In genomic region chr4:39732728-39733127, GRCh38 we compare ENCODE assay signal across 11 cellular contexts. TPM values are rescaled to one million over a fixed set of nuclear protein-coding genes. Genes with fewer than 3 reads are reported as not detected.
A peak's percentile ranks its signal among the peaks of the same experiment; 100 is the strongest.
DNase-seq lines count a peak whose midpoint lies in the region; ATAC-seq lines count a peak whose summit lies in the region.
"Had no signal": no experiment of that assay in that cellular context is flagged by ENCODE, and none has a peak within 500 bp of the region (broad histone marks: within the 10 kb centered on the region; RNA-seq: fewer than 3 reads in every experiment).

No MANE protein-coding gene starts in this region.

- in situ Hi-C loops in G401 (cut with HindIII; ENCODE audit: low sequenced_read_pairs): no loop called here

- H3K4me3 Mint-ChIP-seq in activated naive CD8-positive, alpha-beta T cell: no peak overlapping the region
- no peak overlapping the region for H3K4me3 Mint-ChIP-seq in activated naive CD8-positive, alpha-beta T cell treated with anti-CD3 and anti-CD28 coated beads, Interleukin-2, amount 50 U/mL, for 24 hours
- H3K4me3 Mint-ChIP-seq: activated naive CD8-positive, alpha-beta T cell treated with anti-CD3 and anti-CD28 coated beads for 36 hours; CD8-positive, alpha-beta memory T cell had no signal

- H3K36me3 Mint-ChIP-seq in activated naive CD8-positive, alpha-beta T cell: peaks cover 2% of the 10 kb centered on the region
- peaks cover 5% of the 10 kb centered on the region for H3K36me3 Mint-ChIP-seq in activated naive CD8-positive, alpha-beta T cell treated with anti-CD3 and anti-CD28 coated beads, Interleukin-2, amount 50 U/mL, for 24 hours (ENCODE audit: low read depth)

- H3K4me3 ChIP-seq in SJCRH30: no peak overlapping the region

- no peaks in the 10 kb centered on the region for H3K9me3 Mint-ChIP-seq in activated naive CD8-positive, alpha-beta T cell (ENCODE audit: low read depth)
- no peaks in the 10 kb centered on the region for H3K9me3 Mint-ChIP-seq in activated naive CD8-positive, alpha-beta T cell treated with anti-CD3 and anti-CD28 coated beads, Interleukin-2, amount 50 U/mL, for 24 hours
- H3K9me3 Mint-ChIP-seq: activated naive CD8-positive, alpha-beta T cell treated with anti-CD3 and anti-CD28 coated beads for 36 hours; CD8-positive, alpha-beta memory T cell had no signal

- no peak for DNase-seq in activated naive CD8-positive, alpha-beta T cell treated with anti-CD3 and anti-CD28 coated beads, Interleukin-2, amount 50 U/mL, for 24 hours
- DNase-seq in SJCRH30 (peak; percentile 67 to 85), fibroblast of the conjunctiva (ENCODE audit: low read depth) (peak; percentile 81), G401 (ENCODE audit: low spot score) (no peak)
- no peak for DNase-seq in stimulated activated naive CD4-positive, alpha-beta T cell (lab: John Stamatoyannopoulos, UW)
- DNase-seq: activated naive CD8-positive, alpha-beta T cell treated with anti-CD3 and anti-CD28 coated beads for 36 hours; CD8-positive, alpha-beta memory T cell; stimulated activated CD4-positive, alpha-beta T cell treated with anti-CD3 and anti-CD28 coated beads, Interleukin-2, amount 100 ng/mL, for 48 hours had no signal

- no peak for ATAC-seq in activated naive CD8-positive, alpha-beta T cell treated with anti-CD3 and anti-CD28 coated beads, Interleukin-2, amount 50 U/mL, for 24 hours
- ATAC-seq in HG02852 (IDR thresholded peaks at IDR 0.05; ENCODE audit: unreplicated experiment) (no peak), HG02678 (IDR thresholded peaks at IDR 0.05; ENCODE audit: unreplicated experiment) (no peak)

- H3K36me3 ChIP-seq in SJCRH30: peaks cover 21% of the 10 kb centered on the region

- H3K4me1 ChIP-seq in SJCRH30: peaks cover 5% of the 10 kb centered on the region; the same call in 1 of the 2 replicates

- peak overlapping the region; percentile 22 for H3K27ac Mint-ChIP-seq in activated naive CD8-positive, alpha-beta T cell
- H3K27ac Mint-ChIP-seq in activated naive CD8-positive, alpha-beta T cell treated with anti-CD3 and anti-CD28 coated beads, Interleukin-2, amount 50 U/mL, for 24 hours: no peak overlapping the region
- H3K27ac Mint-ChIP-seq: activated naive CD8-positive, alpha-beta T cell treated with anti-CD3 and anti-CD28 coated beads for 36 hours had no signal

- H3K27me3 ChIP-seq in SJCRH30: no peaks in the 10 kb centered on the region

- H3K4me1 Mint-ChIP-seq in activated naive CD8-positive, alpha-beta T cell (ENCODE audit: low read depth): peaks cover 28% of the 10 kb centered on the region
- peaks cover 23% of the 10 kb centered on the region for H3K4me1 Mint-ChIP-seq in activated naive CD8-positive, alpha-beta T cell treated with anti-CD3 and anti-CD28 coated beads, Interleukin-2, amount 50 U/mL, for 24 hours

- no peak overlapping the region for H3K27ac ChIP-seq in SJCRH30

- no peaks in the 10 kb centered on the region for H3K9me3 ChIP-seq in SJCRH30 (replicated peaks)

- H3K27me3 Mint-ChIP-seq in activated naive CD8-positive, alpha-beta T cell: no peaks in the 10 kb centered on the region
- no peaks in the 10 kb centered on the region for H3K27me3 Mint-ChIP-seq in activated naive CD8-positive, alpha-beta T cell treated with anti-CD3 and anti-CD28 coated beads, Interleukin-2, amount 50 U/mL, for 24 hours
- H3K27me3 Mint-ChIP-seq: activated naive CD8-positive, alpha-beta T cell treated with anti-CD3 and anti-CD28 coated beads for 36 hours; CD8-positive, alpha-beta memory T cell had no signal

RNA-seq across cellular contexts. Expression of gene UBE2K, which starts 34.8 kb away (rescaled TPM):
- total RNA-seq in SJCRH30 (2014; rRNA removed; shearing (Covaris generic)): 50.4 and 57.9 TPM in 2 replicates
- total RNA-seq in G401 (2014; rRNA removed; shearing (Covaris generic)): 15.5 and 32.4 TPM in 2 replicates

Comparison
In these comparisons a context has a peak if more than half of its experiments do, and no peak if none do; other contexts are left out.
1. DNase-seq: peak in SJCRH30 (2 of 2) and fibroblast of the conjunctiva (single experiment); none in activated naive CD8-positive, alpha-beta T cell treated with anti-CD3 and anti-CD28 coated beads, Interleukin-2, amount 50 U/mL, for 24 hours (single experiment), stimulated activated naive CD4-positive, alpha-beta T cell (0 of 6) and G401 (single experiment).